In the genomic region with DNA sequence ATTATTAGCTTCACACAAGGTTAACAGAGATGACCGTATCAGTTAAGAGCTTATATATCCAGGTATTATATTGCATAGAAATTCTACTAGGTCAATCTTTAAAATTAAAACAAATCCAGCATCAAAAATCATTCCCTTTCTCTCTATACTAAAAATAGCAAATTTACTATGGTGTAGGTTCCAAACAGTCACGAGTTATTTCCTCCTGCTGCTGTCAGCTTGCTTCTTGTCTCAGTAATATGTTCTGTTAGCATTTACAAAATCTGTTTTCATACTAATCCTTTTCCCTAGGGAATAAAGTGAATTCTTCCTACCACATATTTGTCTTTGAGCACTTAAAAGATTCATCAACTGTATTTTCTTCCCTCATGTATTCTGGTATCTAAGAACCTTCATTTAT, we compare ENCODE assay signal across 1 cellular context.
TF ChIP-seq lines count a peak whose summit lies in the region.

No MANE protein-coding gene starts in this region.

TF ChIP-seq in GM12878, 131 proteins besides CTCF, POLR2A, EP300 and RAD21 (continued from another document):
- no peak for TF ChIP-seq CEBPZ (IDR thresholded peaks at IDR 0.05; ENCODE audit: low read depth, low read length)
- TF ChIP-seq, protein P1, sequence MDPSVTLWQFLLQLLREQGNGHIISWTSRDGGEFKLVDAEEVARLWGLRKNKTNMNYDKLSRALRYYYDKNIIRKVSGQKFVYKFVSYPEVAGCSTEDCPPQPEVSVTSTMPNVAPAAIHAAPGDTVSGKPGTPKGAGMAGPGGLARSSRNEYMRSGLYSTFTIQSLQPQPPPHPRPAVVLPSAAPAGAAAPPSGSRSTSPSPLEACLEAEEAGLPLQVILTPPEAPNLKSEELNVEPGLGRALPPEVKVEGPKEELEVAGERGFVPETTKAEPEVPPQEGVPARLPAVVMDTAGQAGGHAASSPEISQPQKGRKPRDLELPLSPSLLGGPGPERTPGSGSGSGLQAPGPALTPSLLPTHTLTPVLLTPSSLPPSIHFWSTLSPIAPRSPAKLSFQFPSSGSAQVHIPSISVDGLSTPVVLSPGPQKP (IDR thresholded peaks at IDR 0.05; ENCODE audit: low read depth, low read length): no peak
